In the genomic region with DNA sequence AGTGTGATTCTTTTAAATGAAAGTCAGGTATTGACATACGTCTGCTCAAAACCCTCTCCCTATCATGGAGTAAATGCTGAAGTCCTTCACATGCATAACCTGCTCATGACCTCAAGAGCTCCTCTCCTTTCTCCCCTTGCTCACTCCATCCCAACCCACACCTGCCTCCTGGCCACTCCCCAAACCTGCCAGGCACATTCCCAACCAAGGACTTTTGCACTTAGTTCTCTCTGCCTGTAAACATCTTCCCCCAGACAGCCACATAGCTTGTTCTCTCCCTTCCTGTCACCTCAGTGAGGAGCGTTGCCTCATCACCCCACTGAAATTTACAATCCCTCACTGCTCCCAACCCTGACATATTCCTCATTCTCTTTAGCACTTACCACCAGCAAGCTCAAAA, we compare ENCODE assay signal across 2 cellular contexts.
A peak's percentile ranks its signal among the peaks of the same experiment; 100 is the strongest.
TF ChIP-seq lines count a peak whose summit lies in the region.

No MANE protein-coding gene starts in this region.

TF ChIP-seq in A549, 52 proteins besides CTCF, POLR2A, EP300 and RAD21:
- TF ChIP-seq CBX8 (IDR thresholded peaks at IDR 0.05): no peak
- TF ChIP-seq, protein P1, sequence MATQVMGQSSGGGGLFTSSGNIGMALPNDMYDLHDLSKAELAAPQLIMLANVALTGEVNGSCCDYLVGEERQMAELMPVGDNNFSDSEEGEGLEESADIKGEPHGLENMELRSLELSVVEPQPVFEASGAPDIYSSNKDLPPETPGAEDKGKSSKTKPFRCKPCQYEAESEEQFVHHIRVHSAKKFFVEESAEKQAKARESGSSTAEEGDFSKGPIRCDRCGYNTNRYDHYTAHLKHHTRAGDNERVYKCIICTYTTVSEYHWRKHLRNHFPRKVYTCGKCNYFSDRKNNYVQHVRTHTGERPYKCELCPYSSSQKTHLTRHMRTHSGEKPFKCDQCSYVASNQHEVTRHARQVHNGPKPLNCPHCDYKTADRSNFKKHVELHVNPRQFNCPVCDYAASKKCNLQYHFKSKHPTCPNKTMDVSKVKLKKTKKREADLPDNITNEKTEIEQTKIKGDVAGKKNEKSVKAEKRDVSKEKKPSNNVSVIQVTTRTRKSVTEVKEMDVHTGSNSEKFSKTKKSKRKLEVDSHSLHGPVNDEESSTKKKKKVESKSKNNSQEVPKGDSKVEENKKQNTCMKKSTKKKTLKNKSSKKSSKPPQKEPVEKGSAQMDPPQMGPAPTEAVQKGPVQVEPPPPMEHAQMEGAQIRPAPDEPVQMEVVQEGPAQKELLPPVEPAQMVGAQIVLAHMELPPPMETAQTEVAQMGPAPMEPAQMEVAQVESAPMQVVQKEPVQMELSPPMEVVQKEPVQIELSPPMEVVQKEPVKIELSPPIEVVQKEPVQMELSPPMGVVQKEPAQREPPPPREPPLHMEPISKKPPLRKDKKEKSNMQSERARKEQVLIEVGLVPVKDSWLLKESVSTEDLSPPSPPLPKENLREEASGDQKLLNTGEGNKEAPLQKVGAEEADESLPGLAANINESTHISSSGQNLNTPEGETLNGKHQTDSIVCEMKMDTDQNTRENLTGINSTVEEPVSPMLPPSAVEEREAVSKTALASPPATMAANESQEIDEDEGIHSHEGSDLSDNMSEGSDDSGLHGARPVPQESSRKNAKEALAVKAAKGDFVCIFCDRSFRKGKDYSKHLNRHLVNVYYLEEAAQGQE (IDR thresholded peaks at IDR 0.05): no peak
- no peak for TF ChIP-seq ZFP36 (IDR thresholded peaks at IDR 0.05; ENCODE audit: borderline replicate concordance, partially characterized antibody)
- TF ChIP-seq, protein P2, sequence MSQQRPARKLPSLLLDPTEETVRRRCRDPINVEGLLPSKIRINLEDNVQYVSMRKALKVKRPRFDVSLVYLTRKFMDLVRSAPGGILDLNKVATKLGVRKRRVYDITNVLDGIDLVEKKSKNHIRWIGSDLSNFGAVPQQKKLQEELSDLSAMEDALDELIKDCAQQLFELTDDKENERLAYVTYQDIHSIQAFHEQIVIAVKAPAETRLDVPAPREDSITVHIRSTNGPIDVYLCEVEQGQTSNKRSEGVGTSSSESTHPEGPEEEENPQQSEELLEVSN (IDR thresholded peaks at IDR 0.05; ENCODE audit: borderline replicate concordance, low read depth): no peak
- TF ChIP-seq CBX2 (IDR thresholded peaks at IDR 0.05; ENCODE audit: borderline replicate concordance, low read depth): no peak
- no peak for TF ChIP-seq MAFK (IDR thresholded peaks at IDR 0.05; ENCODE audit: partially characterized antibody)
- TF ChIP-seq HOXB5 (CRISPR knock-in tag; IDR thresholded peaks at IDR 0.05): no peak
- TF ChIP-seq GATA3 (IDR thresholded peaks at IDR 0.05; ENCODE audit: borderline replicate concordance): no peak
- no peak for TF ChIP-seq NFE2L2 (conservative IDR thresholded peaks at IDR 0.05; ENCODE audit: low read length)

TF ChIP-seq in HEK293, 187 proteins besides CTCF, POLR2A, EP300 and RAD21:
- TF ChIP-seq, protein P3, sequence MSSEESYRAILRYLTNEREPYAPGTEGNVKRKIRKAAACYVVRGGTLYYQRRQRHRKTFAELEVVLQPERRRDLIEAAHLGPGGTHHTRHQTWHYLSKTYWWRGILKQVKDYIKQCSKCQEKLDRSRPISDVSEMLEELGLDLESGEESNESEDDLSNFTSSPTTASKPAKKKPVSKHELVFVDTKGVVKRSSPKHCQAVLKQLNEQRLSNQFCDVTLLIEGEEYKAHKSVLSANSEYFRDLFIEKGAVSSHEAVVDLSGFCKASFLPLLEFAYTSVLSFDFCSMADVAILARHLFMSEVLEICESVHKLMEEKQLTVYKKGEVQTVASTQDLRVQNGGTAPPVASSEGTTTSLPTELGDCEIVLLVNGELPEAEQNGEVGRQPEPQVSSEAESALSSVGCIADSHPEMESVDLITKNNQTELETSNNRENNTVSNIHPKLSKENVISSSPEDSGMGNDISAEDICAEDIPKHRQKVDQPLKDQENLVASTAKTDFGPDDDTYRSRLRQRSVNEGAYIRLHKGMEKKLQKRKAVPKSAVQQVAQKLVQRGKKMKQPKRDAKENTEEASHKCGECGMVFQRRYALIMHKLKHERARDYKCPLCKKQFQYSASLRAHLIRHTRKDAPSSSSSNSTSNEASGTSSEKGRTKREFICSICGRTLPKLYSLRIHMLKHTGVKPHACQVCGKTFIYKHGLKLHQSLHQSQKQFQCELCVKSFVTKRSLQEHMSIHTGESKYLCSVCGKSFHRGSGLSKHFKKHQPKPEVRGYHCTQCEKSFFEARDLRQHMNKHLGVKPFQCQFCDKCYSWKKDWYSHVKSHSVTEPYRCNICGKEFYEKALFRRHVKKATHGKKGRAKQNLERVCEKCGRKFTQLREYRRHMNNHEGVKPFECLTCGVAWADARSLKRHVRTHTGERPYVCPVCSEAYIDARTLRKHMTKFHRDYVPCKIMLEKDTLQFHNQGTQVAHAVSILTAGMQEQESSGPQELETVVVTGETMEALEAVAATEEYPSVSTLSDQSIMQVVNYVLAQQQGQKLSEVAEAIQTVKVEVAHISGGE (tag by site-specific recombination; conservative IDR thresholded peaks at IDR 0.05; ENCODE audit: low read depth): no peak
- TF ChIP-seq ZNF600 (tag by site-specific recombination; IDR thresholded peaks at IDR 0.05): peak; percentile 80; the same call in 1 of the 2 replicates
